Comparison of ENCODE assay signal across 17 cellular contexts in genomic region chr1:21299780-21300395, GRCh38. TPM values are rescaled to one million over a fixed set of nuclear protein-coding genes. Genes with fewer than 3 reads are reported as not detected.
A peak's percentile ranks its signal among the peaks of the same experiment; 100 is the strongest.
DNase-seq lines count a peak whose midpoint lies in the region; ATAC-seq, FAIRE-seq and TF ChIP-seq lines count a peak whose summit lies in the region.
"Had no signal": no experiment of that assay in that cellular context is flagged by ENCODE, and none has a peak within 500 bp of the region (broad histone marks: within the 10 kb centered on the region; RNA-seq: fewer than 3 reads in every experiment).

No MANE protein-coding gene starts in this region.

- no peak for TF ChIP-seq CTCF in DOHH2 (IDR thresholded peaks at IDR 0.05; ENCODE audit: low read depth, low read length, poor library complexity, severe bottlenecking)
- TF ChIP-seq CTCF in D721Med (IDR thresholded peaks at IDR 0.05; ENCODE audit: insufficient read depth, missing control alignments), result no peak

- no peak overlapping the region for H3K4me3 Mint-ChIP-seq in activated CD4-positive, alpha-beta memory T cell treated with anti-CD3 and anti-CD28 coated beads, Interleukin-2, amount 10 ng/mL, durations not matched to agents 7 days and 5 days
- H3K4me3 Mint-ChIP-seq in memory B cell, result no peak overlapping the region

- no peak overlapping the region for H3K4me3 ChIP-seq in BLaER1 treated with 17β-estradiol and CSF1 and Interleukin-3, amounts not matched to agents 10 nM and 100 nM
- no peak overlapping the region for H3K4me3 ChIP-seq in DOHH2 (ENCODE audit: low read length)
- H3K4me3 ChIP-seq: uterus had no signal

- CTCF ChIA-PET in activated CD4-positive, alpha-beta memory T cell treated with anti-CD3 and anti-CD28 coated beads, Interleukin-2, amount 10 ng/mL, durations not matched to agents 7 days and 5 days (lab: Charles Lee), result interaction anchor here (0.8 to 2.8 kb wide), 5 partner anchors 9 to 69 kb away, joined by 3 to 18 read pairs (median 4); no protein-coding TSS in a partner anchor

- peaks cover 3% of the 10 kb centered on the region for H3F3A ChIP-seq in DOHH2 (ENCODE audit: control insufficient read depth, insufficient read depth)

- no peak for FAIRE-seq in D721Med (lab: Jason Lieb, UNC)
- FAIRE-seq: G401.6, GM19239 had no signal

- H4K20me1 ChIP-seq in BLaER1 treated with 17β-estradiol and CSF1 and Interleukin-3, amounts not matched to agents 10 nM and 100 nM, result peaks cover 0 to 13% (median 0%) of the 10 kb centered on the region in 11 experiments; a peak in 4 of 22 replicates
- no peaks in the 10 kb centered on the region for H4K20me1 ChIP-seq in DOHH2 (ENCODE audit: control insufficient read depth, insufficient read depth, low read depth, low read length)

- peak overlapping the region; percentile 16 for H3K27ac Mint-ChIP-seq in activated CD4-positive, alpha-beta memory T cell treated with anti-CD3 and anti-CD28 coated beads, Interleukin-2, amount 10 ng/mL, durations not matched to agents 7 days and 5 days
- H3K27ac Mint-ChIP-seq in memory B cell, result peak overlapping the region; percentile 98

- no peaks in the 10 kb centered on the region for H3K9me3 ChIP-seq in BLaER1 treated with 17β-estradiol and CSF1 and Interleukin-3, amounts not matched to agents 10 nM and 100 nM (replicated peaks in 1 of 11)
- no peaks in the 10 kb centered on the region for H3K9me3 ChIP-seq in DOHH2 (ENCODE audit: control insufficient read depth, insufficient read depth, low read length)
- H3K9me3 ChIP-seq: uterus had no signal

- H3K4me2 ChIP-seq in BLaER1 treated with 17β-estradiol and CSF1 and Interleukin-3, amounts not matched to agents 10 nM and 100 nM, result peak overlapping the region; percentile 39 to 100 (median 68)
- H3K4me2 ChIP-seq in DOHH2 (ENCODE audit: low read length), result 0 out of 2 replicates have a peak overlapping the region, but pooled peaks have one; percentile 9

- no peaks in the 10 kb centered on the region for H3K27me3 Mint-ChIP-seq in activated CD4-positive, alpha-beta memory T cell treated with anti-CD3 and anti-CD28 coated beads, Interleukin-2, amount 10 ng/mL, durations not matched to agents 7 days and 5 days
- no peaks in the 10 kb centered on the region for H3K27me3 Mint-ChIP-seq in memory B cell

- H3K79me2 ChIP-seq in DOHH2 (ENCODE audit: control insufficient read depth, low read length), result no peaks in the 10 kb centered on the region

- POLR2A ChIA-PET in activated CD4-positive, alpha-beta memory T cell treated with anti-CD3 and anti-CD28 coated beads, Interleukin-2, amount 10 ng/mL, durations not matched to agents 7 days and 5 days (lab: Charles Lee), result interaction anchor here (1.4 to 2.8 kb wide), 3 partner anchors 20 to 45 kb away, joined by 4 to 12 read pairs (median 7); no protein-coding TSS in a partner anchor

- H3K36me3 Mint-ChIP-seq in activated CD4-positive, alpha-beta memory T cell treated with anti-CD3 and anti-CD28 coated beads, Interleukin-2, amount 10 ng/mL, durations not matched to agents 7 days and 5 days (ENCODE audit: low read depth), result peaks cover 9% of the 10 kb centered on the region
- peaks cover 8% of the 10 kb centered on the region for H3K36me3 Mint-ChIP-seq in memory B cell

- H3K27ac ChIP-seq in BLaER1 treated with 17β-estradiol and CSF1 and Interleukin-3, amounts not matched to agents 10 nM and 100 nM, result peak overlapping the region in 5 of 11 experiments; percentile 33 to 95 (median 58); a peak in 9 of 22 replicates
- no peak overlapping the region for H3K27ac ChIP-seq in DOHH2 (ENCODE audit: low read depth, low read length)
- H3K27ac ChIP-seq: C4-2B, uterus had no signal

- ATAC-seq in memory B cell (ENCODE audit: low read depth), result no peak
- no peak for ATAC-seq in activated CD4-positive, CD25-positive, alpha-beta regulatory T cell treated with anti-CD3 and anti-CD28 coated beads, Interleukin-2, amount 50 U/mL, for 24 hours

- H3K27me3 ChIP-seq in BLaER1 treated with 17β-estradiol and CSF1 and Interleukin-3, amounts not matched to agents 10 nM and 100 nM, result 0 out of 22 replicates have a peak, but pooled peaks cover 0 to 8% (median 0%) of the 10 kb centered on the region in 11 experiments
- H3K27me3 ChIP-seq in DOHH2 (ENCODE audit: control insufficient read depth, low read length), result no peaks in the 10 kb centered on the region
- H3K27me3 ChIP-seq: uterus had no signal

- peaks cover 67% of the 10 kb centered on the region for H3K4me1 Mint-ChIP-seq in activated CD4-positive, alpha-beta memory T cell treated with anti-CD3 and anti-CD28 coated beads, Interleukin-2, amount 10 ng/mL, durations not matched to agents 7 days and 5 days
- H3K4me1 Mint-ChIP-seq in memory B cell, result peaks cover 50% of the 10 kb centered on the region

- H3K9ac ChIP-seq in BLaER1 treated with 17β-estradiol and CSF1 and Interleukin-3, amounts not matched to agents 10 nM and 100 nM, result peak overlapping the region in 5 of 11 experiments; percentile 6 to 49 (median 44); a peak in 6 of 22 replicates

- H3K36me3 ChIP-seq in BLaER1 treated with 17β-estradiol and CSF1 and Interleukin-3, amounts not matched to agents 10 nM and 100 nM, result no peaks in the 10 kb centered on the region
- H3K36me3 ChIP-seq in DOHH2 (ENCODE audit: control insufficient read depth, low read length), result no peaks in the 10 kb centered on the region
- H3K36me3 ChIP-seq: uterus had no signal

- DNase-seq in activated CD4-positive, alpha-beta memory T cell treated with anti-CD3 and anti-CD28 coated beads, Interleukin-2, amount 10 ng/mL, durations not matched to agents 7 days and 5 days, result no peak
- no peak for DNase-seq in memory B cell (ENCODE audit: low spot score in 2 of 2)
- DNase-seq in D721Med (ENCODE audit: insufficient read length, low spot score), result no peak
- DNase-seq in cerebellum (ENCODE audit: low spot score), result no peak
- DNase-seq: activated gamma-delta T cell treated with Interleukin-2 at 50 U/mL for 16 hours; NCI-H1105; OCI-M1; retina; stimulated activated CD4-positive, alpha-beta T cell treated with anti-CD3 and anti-CD28 coated beads, Interleukin-4, amount 100 ng/mL, for 1 hour; stimulated activated naive CD4-positive, alpha-beta T cell; uterus had no signal

- H3K9me3 Mint-ChIP-seq in activated CD4-positive, alpha-beta memory T cell treated with anti-CD3 and anti-CD28 coated beads, Interleukin-2, amount 10 ng/mL, durations not matched to agents 7 days and 5 days, result no peaks in the 10 kb centered on the region
- no peaks in the 10 kb centered on the region for H3K9me3 Mint-ChIP-seq in memory B cell

- no peaks in the 10 kb centered on the region for H3K9me2 ChIP-seq in DOHH2 (replicated peaks; ENCODE audit: control insufficient read depth, low read length)

- peaks cover 35 to 73% (median 71%) of the 10 kb centered on the region in 10 experiments for H3K4me1 ChIP-seq in BLaER1 treated with 17β-estradiol and CSF1 and Interleukin-3, amounts not matched to agents 10 nM and 100 nM
- peaks cover 32% of the 10 kb centered on the region for H3K4me1 ChIP-seq in DOHH2 (ENCODE audit: control insufficient read depth, low read length)

RNA-seq across cellular contexts. Expression of gene ECE1, which starts 9.6 kb away (rescaled TPM):
- total RNA-seq in activated CD4-positive, alpha-beta memory T cell treated with anti-CD3 and anti-CD28 coated beads, Interleukin-2, amount 10 ng/mL, durations not matched to agents 7 days and 5 days, result 10 to 100 TPM; 85.3 to 87.9 TPM
- 12.6 TPM for total RNA-seq in cerebellum
